Comparison of ENCODE assay signal across 8 cellular contexts in the genomic region with DNA sequence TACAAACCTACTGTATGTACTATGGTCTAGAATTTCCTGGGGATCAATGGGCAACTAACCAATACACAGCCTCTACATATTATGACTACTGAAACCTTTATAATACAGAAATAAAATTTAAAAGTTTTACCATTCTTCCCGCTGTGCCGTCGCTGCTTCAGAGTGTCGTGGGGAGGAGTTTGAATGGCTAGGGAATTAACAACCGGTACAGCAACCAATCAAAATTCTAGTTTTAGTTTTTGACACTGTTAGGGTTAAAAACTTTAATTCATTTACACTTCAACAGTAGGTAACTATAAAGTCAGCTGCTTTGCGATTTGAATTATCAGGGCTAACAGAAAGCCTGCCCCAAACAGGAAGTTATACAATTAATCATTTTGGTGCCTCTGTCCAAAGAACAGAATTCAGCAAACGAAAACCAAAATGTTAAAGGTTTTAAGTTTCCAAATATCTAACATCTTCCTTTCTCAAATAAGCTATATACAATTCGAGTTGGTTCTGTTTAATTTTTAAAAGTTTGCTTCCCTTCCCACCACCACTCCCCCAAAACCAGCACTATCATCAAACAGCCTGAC. TPM values are rescaled to one million over a fixed set of nuclear protein-coding genes. Genes with fewer than 3 reads are reported as not detected.
DNase-seq lines count a peak whose midpoint lies in the region; ATAC-seq, FAIRE-seq and TF ChIP-seq lines count a peak whose summit lies in the region.

No MANE protein-coding gene starts in this region.

- TF ChIP-seq EP300 in GM12878 (IDR thresholded peaks at IDR 0.05; ENCODE audit: borderline replicate concordance in 1 of 2, control insufficient read depth in 1 of 2, low read depth in 2 of 2, low read length in 2 of 2) = no peak

- TF ChIP-seq CTCF in HFFc6 (IDR thresholded peaks at IDR 0.05) (no peak), GM12878 (IDR thresholded peaks at IDR 0.05 in 2 of 3, conservative IDR thresholded peaks at IDR 0.05 in 1 of 3; ENCODE audit: control insufficient read depth in 2 of 3, extremely low read depth in 1 of 3, insufficient read depth in 1 of 3, low read depth in 3 of 3, low read length in 3 of 3) (no peak), lung (IDR thresholded peaks at IDR 0.05; ENCODE audit: control extremely low read depth, extremely low read depth) (no peak)

- peak overlapping the region; percentile 98 for H3K4me3 Mint-ChIP-seq in HFFc6

- peaks cover 7% of the 10 kb centered on the region for H3K27me3 Mint-ChIP-seq in HFFc6 (ENCODE audit: insufficient read depth)

- peaks cover 52% of the 10 kb centered on the region for H3K36me3 Mint-ChIP-seq in HFFc6 (ENCODE audit: low read depth)

- SMC1A ChIA-PET in GM12878 (lab: Charles Lee; ENCODE audit: uncharacterized antibody, unreplicated experiment) = interaction anchor here (1.5 to 4.8 kb wide), 5 partner anchors 11 to 60 kb away, joined by 5 to 39 read pairs (median 7); no protein-coding TSS in a partner anchor

- H3K27ac ChIP-seq in GM12878 (ENCODE audit: control insufficient read depth, insufficient read depth) = peak overlapping the region; percentile 98
- no peak overlapping the region for H3K27ac ChIP-seq in lung (ENCODE audit: low read depth in 1 of 2, low read length in 1 of 2)

- peaks cover 20% of the 10 kb centered on the region for H4K20me1 ChIP-seq in GM12878 (ENCODE audit: control insufficient read depth, insufficient read depth)

- TF ChIP-seq RAD21 in GM12878 (IDR thresholded peaks at IDR 0.05; ENCODE audit: insufficient read depth, low read depth, low read length) = no peak

- intact Hi-C loops in GM12878 (cut with micrococcal nuclease; ENCODE audit: unreplicated experiment) = loop anchor here (10.0 kb wide), 1 partner anchor 663 kb away; the partner anchor contains the start of gene COPS4

- H2AFZ ChIP-seq in GM12878 (ENCODE audit: control insufficient read depth, low read depth, low read length) = no peak overlapping the region

- peaks cover 98% of the 10 kb centered on the region for H3K79me2 ChIP-seq in GM12878 (ENCODE audit: control insufficient read depth, insufficient read depth, low read length)

- peak overlapping the region; percentile 86 for H3K4me3 ChIP-seq in GM12878
- peak overlapping the region; percentile 60 for H3K4me3 ChIP-seq in lung

- no TSS peak for BruUV-seq in GM12878 (replicated peaks; lab: Mats Ljungman, UMichigan)

- RAD21 ChIA-PET in GM12878 (lab: Charles Lee; ENCODE audit: unreplicated experiment) = interaction anchor here (1.2 to 1.8 kb wide), 2 partner anchors 10 to 53 kb away, joined by 5 read pairs; no protein-coding TSS in a partner anchor

- DNase-seq in AG08396 (ENCODE audit: low spot score) = peak; percentile 37
- DNase-seq in HFFc6 = no peak
- DNase-seq in GM12878 (ENCODE audit: low read depth, low spot score) = no peak
- no peak for DNase-seq in lung (ENCODE audit: low spot score)
- no peak for DNase-seq in left lobe of liver (ENCODE audit: low spot score)
- DNase-seq in UCSD-AML1 (lab: John Stamatoyannopoulos, UW; ENCODE audit: unreplicated experiment) = no peak
- DNase-seq in EL = no peak
- no peak for DNase-seq in NCI-H82 (lab: John Stamatoyannopoulos, UW)

- POLR2A ChIA-PET in GM12878 (lab: Charles Lee) = no interaction called here

- H3K27me3 ChIP-seq in GM12878 (replicated peaks in 1 of 2; ENCODE audit: control insufficient read depth in 2 of 2, insufficient read depth in 2 of 2, low read length in 1 of 2) (no peaks in the 10 kb centered on the region), lung (ENCODE audit: control insufficient read depth, insufficient read depth) (no peaks in the 10 kb centered on the region)

- FAIRE-seq in GM12878 (lab: Jason Lieb, UNC) = no peak

- peak overlapping the region; percentile 94 for H3K9ac ChIP-seq in GM12878 (ENCODE audit: control insufficient read depth, insufficient read depth, low read length)

- TF ChIP-seq POLR2A in GM12878 (IDR thresholded peaks at IDR 0.05; ENCODE audit: low read depth, low read length) = no peak

- no peaks in the 10 kb centered on the region for H3K9me3 ChIP-seq in GM12878 (replicated peaks; ENCODE audit: control insufficient read depth, insufficient read depth, low read length)
- no peaks in the 10 kb centered on the region for H3K9me3 ChIP-seq in lung (ENCODE audit: control insufficient read depth in 2 of 2, insufficient read depth in 1 of 2, low read length in 1 of 2)

- CTCF ChIA-PET in GM12878 (lab: Yijun Ruan, JAX) = interaction anchor here (0.6 to 4.5 kb wide), 4 partner anchors 10 to 76 kb away, joined by 3 to 49 read pairs (median 4); no protein-coding TSS in a partner anchor

- no peaks in the 10 kb centered on the region for H3K9me3 Mint-ChIP-seq in HFFc6

- ATAC-seq in GM12878 (no peak), lung (ENCODE audit: insufficient read depth, low FRiP score) (no peak), left lobe of liver (no peak)

- WGBS in GM12878 (ENCODE audit: insufficient coverage, insufficient replicate concordance, low lambda C conversion rate, missing lambda C conversion rate) = 1% methylated on average over 8 of the region's 8 CpGs
- WGBS in lung, 2 donors = 1% methylated on average over 8 of the region's 8 CpGs

- in situ Hi-C loops in GM12878 (cut with MboI) = loop anchor here (10.0 kb wide), 1 partner anchor 53 kb away; no protein-coding TSS in a partner anchor

- peak overlapping the region; percentile 98 for H3K27ac Mint-ChIP-seq in HFFc6

- H3K4me1 Mint-ChIP-seq in HFFc6 (ENCODE audit: low read depth) = peaks cover 63% of the 10 kb centered on the region

- H3K4me2 ChIP-seq in GM12878 (ENCODE audit: control insufficient read depth, insufficient read depth) = peak overlapping the region; percentile 86

- H3K36me3 ChIP-seq in GM12878 (ENCODE audit: control insufficient read depth in 2 of 2, insufficient read depth in 2 of 2, low read length in 1 of 2) (peaks cover 0 to 22% of the 10 kb centered on the region in 2 experiments; a peak in 2 of 4 replicates), lung (ENCODE audit: control insufficient read depth in 2 of 2, insufficient read depth in 2 of 2, low read length in 2 of 2) (peaks cover 0 to 3% of the 10 kb centered on the region in 2 donors)

- H3K4me1 ChIP-seq in GM12878 (ENCODE audit: control insufficient read depth, insufficient read depth, low read length) (peaks cover 6% of the 10 kb centered on the region), lung (ENCODE audit: control insufficient read depth in 2 of 2, insufficient read depth in 2 of 2, low read length in 2 of 2) (peaks cover 4 to 21% of the 10 kb centered on the region in 2 donors)

RNA-seq across cellular contexts. Expression of gene HNRNPD, which starts 2.3 kb away (rescaled TPM):
- 100 to 1,000 TPM; 149 to 284 (median 243) TPM for total RNA-seq in HFFc6 (2021; fragmentation: NEBNext Ultra II Directional; extraction: Animal tissue kit (Norgen Biotek cat#: 25700))
- 220 and 228 TPM in 2 replicates for total RNA-seq in GM12878 (2013; cell fraction: nucleolus; rRNA removed)
- total RNA-seq in GM12878 (2014; rRNA removed) (76.6 and 85.1 TPM in 2 replicates), GM12878 (2014; rRNA removed; fragmentation: Illumina TruSeq; extraction: Trizol) (94.6 and 107 TPM in 2 replicates), GM12878 (2021) (310 and 343 TPM in 2 replicates), lung (100 to 1,000 TPM; 118 to 181 TPM), left lobe of liver (42.9 TPM)
- polyA plus RNA-seq in GM12878 (2011; ENCODE audit: low read depth) = 157 TPM
- polyA plus RNA-seq in GM12878 (2011; rRNA removed) (147 and 165 TPM in 2 replicates), GM12878 (2014; fragmentation: Illumina TruSeq; extraction: Trizol) (882 and 1,219 TPM in 2 replicates), GM12878 (2014; fragmentation: Nextera tagmentation; extraction: Ambion mirVana) (100 to 1,000 TPM; 183 to 313 TPM), GM12878 (2014; rRNA removed) (218 and 247 TPM in 2 replicates), GM12878 (2016; fragmentation: Nextera tagmentation; extraction: Ambion mirVana) (100 to 1,000 TPM; 390 to 455 TPM), lung (100 to 1,000 TPM; 134 to 152 TPM)
- 57.8 and 65.7 TPM in 2 replicates for polyA plus RNA-seq in GM12878 (2011; cell fraction: cytosol; rRNA removed)
- polyA plus RNA-seq in GM12878 (2011; cell fraction: nucleus; rRNA removed) = 206 and 249 TPM in 2 replicates
- polyA plus RNA-seq in GM12878 (2012) = 297 and 336 TPM in 2 replicates
- polyA minus RNA-seq in GM12878 (2011; rRNA and poly(A)+ RNA removed) = 35.1 and 39.9 TPM in 2 replicates
- 41.8 and 46.3 TPM in 2 replicates for polyA minus RNA-seq in GM12878 (2011; cell fraction: cytosol; rRNA and poly(A)+ RNA removed)
- 48.7 and 119 TPM in 2 replicates for polyA minus RNA-seq in GM12878 (2011; cell fraction: nucleus; rRNA and poly(A)+ RNA removed)

RNA-seq across cellular contexts. Expression of gene HNRNPDL, which starts 58.8 kb away (rescaled TPM):
- total RNA-seq in HFFc6 (2021; fragmentation: NEBNext Ultra II Directional; extraction: Animal tissue kit (Norgen Biotek cat#: 25700)) = 100 to 1,000 TPM; 207 to 297 (median 258) TPM
- 349 and 350 TPM in 2 replicates for total RNA-seq in GM12878 (2013; cell fraction: nucleolus; rRNA removed)
- total RNA-seq in GM12878 (2014; rRNA removed) = 227 and 277 TPM in 2 replicates
- 418 and 442 TPM in 2 replicates for total RNA-seq in GM12878 (2014; rRNA removed; fragmentation: Illumina TruSeq; extraction: Trizol)
- 314 and 323 TPM in 2 replicates for total RNA-seq in GM12878 (2021)
- polyA plus RNA-seq in GM12878 (2011; ENCODE audit: low read depth) = 154 TPM
- 385 and 621 TPM in 2 replicates for polyA plus RNA-seq in GM12878 (2011; rRNA removed)
- polyA plus RNA-seq in GM12878 (2011; cell fraction: cytosol; rRNA removed) = 121 and 127 TPM in 2 replicates
- 643 and 755 TPM in 2 replicates for polyA plus RNA-seq in GM12878 (2011; cell fraction: nucleus; rRNA removed)
- 233 and 319 TPM in 2 replicates for polyA plus RNA-seq in GM12878 (2012)
- 437 and 523 TPM in 2 replicates for polyA plus RNA-seq in GM12878 (2014; fragmentation: Illumina TruSeq; extraction: Trizol)
- polyA plus RNA-seq in GM12878 (2014; fragmentation: Nextera tagmentation; extraction: Ambion mirVana) = 100 to 1,000 TPM; 281 to 367 TPM
- polyA plus RNA-seq in GM12878 (2014; rRNA removed) = 429 and 510 TPM in 2 replicates
- polyA plus RNA-seq in GM12878 (2016; fragmentation: Nextera tagmentation; extraction: Ambion mirVana) = 100 to 1,000 TPM; 217 to 233 TPM
- polyA minus RNA-seq in GM12878 (2011; rRNA and poly(A)+ RNA removed) = 38.4 and 61.2 TPM in 2 replicates
- 53.7 and 54.1 TPM in 2 replicates for polyA minus RNA-seq in GM12878 (2011; cell fraction: cytosol; rRNA and poly(A)+ RNA removed)
- 78.7 and 116 TPM in 2 replicates for polyA minus RNA-seq in GM12878 (2011; cell fraction: nucleus; rRNA and poly(A)+ RNA removed)
- 100 to 1,000 TPM; 228 to 257 TPM for total RNA-seq in lung
- 100 to 1,000 TPM; 264 to 269 TPM for polyA plus RNA-seq in lung
- 52.1 TPM for total RNA-seq in left lobe of liver

RNA-seq across cellular contexts. Expression of gene ENOPH1, which starts 58.9 kb away (rescaled TPM):
- total RNA-seq in HFFc6 (2021; fragmentation: NEBNext Ultra II Directional; extraction: Animal tissue kit (Norgen Biotek cat#: 25700)) = 10 to 100 TPM; 30.5 to 39.8 (median 33.5) TPM
- 18.0 and 18.3 TPM in 2 replicates for total RNA-seq in GM12878 (2013; cell fraction: nucleolus; rRNA removed)
- total RNA-seq in GM12878 (2014; rRNA removed) (47.4 and 52.2 TPM in 2 replicates), GM12878 (2014; rRNA removed; fragmentation: Illumina TruSeq; extraction: Trizol) (51.1 and 54.5 TPM in 2 replicates), GM12878 (2021) (45.1 and 46.1 TPM in 2 replicates), lung (10 to 100 TPM; 28.5 to 30.6 TPM), left lobe of liver (7.8 TPM)
- 21.6 TPM for polyA plus RNA-seq in GM12878 (2011; ENCODE audit: low read depth)
- polyA plus RNA-seq in GM12878 (2011; rRNA removed) (24.4 and 32.2 TPM in 2 replicates), GM12878 (2014; fragmentation: Illumina TruSeq; extraction: Trizol) (61.2 and 78.4 TPM in 2 replicates), GM12878 (2014; fragmentation: Nextera tagmentation; extraction: Ambion mirVana) (10 to 100 TPM; 37.4 to 43.1 TPM), GM12878 (2014; rRNA removed) (41.3 and 44.1 TPM in 2 replicates), GM12878 (2016; fragmentation: Nextera tagmentation; extraction: Ambion mirVana) (10 to 100 TPM; 81.1 to 83.6 TPM), lung (10 to 100 TPM; 37.3 to 45.3 TPM)
- polyA plus RNA-seq in GM12878 (2011; cell fraction: cytosol; rRNA removed) = 16.9 and 17.4 TPM in 2 replicates
- 8.8 and 11.6 TPM in 2 replicates for polyA plus RNA-seq in GM12878 (2011; cell fraction: nucleus; rRNA removed)
- 31.2 and 33.6 TPM in 2 replicates for polyA plus RNA-seq in GM12878 (2012)
- 12.2 and 18.4 TPM in 2 replicates for polyA minus RNA-seq in GM12878 (2011; rRNA and poly(A)+ RNA removed)
- 5.7 and 8.4 TPM in 2 replicates for polyA minus RNA-seq in GM12878 (2011; cell fraction: cytosol; rRNA and poly(A)+ RNA removed)
- polyA minus RNA-seq in GM12878 (2011; cell fraction: nucleus; rRNA and poly(A)+ RNA removed) = 4.4 and 8.4 TPM in 2 replicates
